Comparison of ENCODE assay signal across 9 cellular contexts in genomic region chr13:20681476-20681875, GRCh38. TPM values are rescaled to one million over a fixed set of nuclear protein-coding genes. Genes with fewer than 3 reads are reported as not detected.
A peak's percentile ranks its signal among the peaks of the same experiment; 100 is the strongest.
DNase-seq lines count a peak whose midpoint lies in the region; TF ChIP-seq lines count a peak whose summit lies in the region.
"Not testable (repeated sequence)": the region's sequence is repeated elsewhere in the genome, so short reads cannot be mapped to it uniquely, and the experiment has no call there.
"Had no signal": no experiment of that assay in that cellular context is flagged by ENCODE, and none has a peak within 500 bp of the region (broad histone marks: within the 10 kb centered on the region; RNA-seq: fewer than 3 reads in every experiment).

No MANE protein-coding gene starts in this region.

- not testable (repeated sequence) for H3K27me3 ChIP-seq in BJ (ENCODE audit: control insufficient read depth, insufficient read depth, low read length)

- CTCF ChIA-PET in AG04449 (lab: Yijun Ruan, JAX) (interaction anchor here (0.8 to 1.3 kb wide), 2 partner anchors 10 to 186 kb away, joined by 3 read pairs; no protein-coding TSS in a partner anchor), BJ (lab: Yijun Ruan, JAX) (interaction anchor here (0.7 to 1.6 kb wide), 3 partner anchors 9 to 22 kb away, joined by 3 to 5 read pairs (median 3); partner anchors contain the start of gene IL17D)

- not testable (repeated sequence) for TF ChIP-seq CTCF in AG04449 (IDR thresholded peaks at IDR 0.05; ENCODE audit: insufficient read depth, low read length, missing control alignments); BJ (IDR thresholded peaks at IDR 0.05; ENCODE audit: insufficient read depth, low read depth, low read length); cardiac fibroblast (IDR thresholded peaks at IDR 0.05; ENCODE audit: low read depth, low read length); fibroblast of pulmonary artery (IDR thresholded peaks at IDR 0.05; ENCODE audit: low read length, missing control alignments)

- H3K36me3 ChIP-seq in BJ (ENCODE audit: control insufficient read depth, insufficient read depth, low read length), result not testable (repeated sequence)

- H3K4me3 ChIP-seq in AG04449 (ENCODE audit: low read depth, low read length); BJ (ENCODE audit: low read depth, low read length); cardiac fibroblast (replicated peaks in 1 of 2; ENCODE audit: low read depth in 2 of 2, low read length in 2 of 2); fibroblast of pulmonary artery (replicated peaks; ENCODE audit: low read depth, low read length): not testable (repeated sequence)

- POLR2A ChIA-PET in AG04449 (lab: Yijun Ruan, JAX), result interaction anchor here (0.6 kb wide), 1 partner anchor 18 kb away, joined by 3 read pairs; no protein-coding TSS in a partner anchor
- POLR2A ChIA-PET in BJ (lab: Charles Lee), result not testable (repeated sequence)

- DNase-seq in AG04449 (ENCODE audit: low read depth, low spot score), result peak; percentile 74
- peak; percentile 60 for DNase-seq in BJ (ENCODE audit: low read depth)
- peak; percentile 83 for DNase-seq in HCEC 1CT
- peak; percentile 78 for DNase-seq in amniotic epithelial cell (ENCODE audit: low read depth)
- DNase-seq in cardiac fibroblast (ENCODE audit: low read depth in 2 of 2), result peak; percentile 62 to 63
- peak; percentile 40 for DNase-seq in fibroblast of pulmonary artery (ENCODE audit: low read depth)
- peak; percentile 25 for DNase-seq in myocyte (ENCODE audit: low read depth)

RNA-seq across cellular contexts. Expression of gene IL17D, which starts 22.0 kb away (rescaled TPM):
- 0.47 and 0.48 TPM in 2 replicates for polyA plus RNA-seq in BJ (2011; rRNA removed)
- 0.09 and 0.26 TPM in 2 replicates for polyA minus RNA-seq in BJ (2011; rRNA and poly(A)+ RNA removed)
- 6.4 and 6.9 TPM in 2 replicates for total RNA-seq in myocyte
- 6.9 TPM for polyA plus RNA-seq in myocyte (2012)
- total RNA-seq: B cell; CD4-positive, CD25-positive, alpha-beta regulatory T cell had no signal

Comparison
In these comparisons a context has a peak if more than half of its experiments do, and no peak if none do; other contexts are left out.
1. DNase-seq: peak in every context shown above with its lines; median percentile 83 in HCEC 1CT; 78 in amniotic epithelial cell; 74 in AG04449; 62 in cardiac fibroblast; 60 in BJ; 40 in fibroblast of pulmonary artery; 25 in myocyte.